ENCODE assay signal across 1 cellular context in the genomic region with DNA sequence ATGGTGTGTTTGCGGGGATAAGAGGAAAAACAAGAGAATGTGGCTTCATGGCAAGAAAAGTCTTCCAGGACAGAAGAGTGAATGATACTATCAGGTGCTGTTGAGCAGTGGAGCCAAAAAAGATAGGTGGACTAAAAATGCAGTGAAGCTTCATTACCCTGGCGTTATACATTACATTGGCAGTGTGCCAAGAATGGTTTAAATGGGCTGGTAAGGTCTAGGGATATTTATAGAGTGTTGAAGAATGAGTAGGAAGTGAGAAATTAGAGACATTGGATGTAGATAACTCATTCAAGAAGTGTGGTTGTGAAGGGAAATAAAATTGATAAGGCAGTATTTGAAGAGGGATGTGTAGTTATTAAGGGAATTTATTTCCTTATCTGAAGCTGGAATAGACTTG.
TF ChIP-seq lines count a peak whose summit lies in the region.

No MANE protein-coding gene starts in this region.

TF ChIP-seq in A549, 52 proteins besides CTCF, POLR2A, EP300 and RAD21 (continued from another document):
- TF ChIP-seq CHD4 (IDR thresholded peaks at IDR 0.05; ENCODE audit: borderline replicate concordance) (no peak), JUN (IDR thresholded peaks at IDR 0.05) (no peak), POLR2AphosphoS2 (conservative IDR thresholded peaks at IDR 0.05; ENCODE audit: low read length) (no peak)
